ENCODE assay signal across 21 cellular contexts in genomic region chr11:58318532-58318931, GRCh38. TPM values are rescaled to one million over a fixed set of nuclear protein-coding genes. Genes with fewer than 3 reads are reported as not detected.
"Had no signal": no experiment of that assay in that cellular context is flagged by ENCODE, and none has a peak within 500 bp of the region (broad histone marks: within the 10 kb centered on the region; RNA-seq: fewer than 3 reads in every experiment).

No MANE protein-coding gene starts in this region.

- H3K9me3 ChIP-seq: body of pancreas, esophagus muscularis mucosa, suprapubic skin, upper lobe of left lung had no signal

- ATAC-seq: activated CD8-positive, alpha-beta T cell treated with anti-CD3 and anti-CD28 coated beads for 36 hours; body of pancreas; left ventricle myocardium superior; sciatic nerve had no signal

- H2AFZ ChIP-seq: hepatocyte had no signal

- H3K4me3 Mint-ChIP-seq: activated CD8-positive, alpha-beta T cell treated with anti-CD3 and anti-CD28 coated beads for 36 hours; activated naive CD4-positive, alpha-beta T cell treated with anti-CD3 and anti-CD28 coated beads for 36 hours; nephron had no signal

- H3K4me2 ChIP-seq: hepatocyte had no signal

- H3K79me2 ChIP-seq: hepatocyte had no signal

- H3K36me3 ChIP-seq: esophagus muscularis mucosa, suprapubic skin, upper lobe of left lung had no signal

- H3K4me3 ChIP-seq: body of pancreas, dorsolateral prefrontal cortex, esophagus muscularis mucosa, hepatocyte, suprapubic skin, upper lobe of left lung had no signal

- H3K4me1 Mint-ChIP-seq: nephron had no signal

- DNase-seq: activated CD4-positive, alpha-beta T cell treated with anti-CD3 and anti-CD28 coated beads for 4 hours; activated CD8-positive, alpha-beta memory T cell treated with anti-CD3 and anti-CD28 coated beads, Interleukin-2, amount 50 U/mL, for 48 hours; activated CD8-positive, alpha-beta T cell treated with anti-CD3 and anti-CD28 coated beads for 36 hours; activated naive CD4-positive, alpha-beta T cell treated with anti-CD3 and anti-CD28 coated beads for 36 hours; body of pancreas; dorsolateral prefrontal cortex; left ventricle myocardium superior; mesendoderm; stimulated activated CD4-positive, alpha-beta T cell treated with anti-CD3 and anti-CD28 coated beads, Interleukin-12 subunit alpha, Interleukin-12 subunit beta, amount 100 ng/mL, for 4 hours; stimulated activated naive CD4-positive, alpha-beta T cell treated with Interleukin-2 at 50 U/mL for 16 hours; T-helper 1 cell; upper lobe of left lung had no signal

- H3K9me3 Mint-ChIP-seq: activated CD8-positive, alpha-beta T cell treated with anti-CD3 and anti-CD28 coated beads for 36 hours; activated naive CD4-positive, alpha-beta T cell treated with anti-CD3 and anti-CD28 coated beads for 36 hours had no signal

- H3K27ac ChIP-seq: body of pancreas, dorsolateral prefrontal cortex, esophagus muscularis mucosa, hepatocyte, suprapubic skin, upper lobe of left lung had no signal

- H3K4me1 ChIP-seq: body of pancreas, esophagus muscularis mucosa, suprapubic skin, upper lobe of left lung had no signal

- H3K27me3 ChIP-seq: body of pancreas, dorsolateral prefrontal cortex, hepatocyte, suprapubic skin, upper lobe of left lung had no signal

- H3K27ac Mint-ChIP-seq: activated CD8-positive, alpha-beta T cell treated with anti-CD3 and anti-CD28 coated beads for 36 hours; activated naive CD4-positive, alpha-beta T cell treated with anti-CD3 and anti-CD28 coated beads for 36 hours; nephron had no signal

RNA-seq across cellular contexts. Expression of gene OR5B17, which starts 40.3 kb away (rescaled TPM):
- total RNA-seq: activated CD8-positive, alpha-beta T cell treated with anti-CD3 and anti-CD28 coated beads for 36 hours; activated naive CD4-positive, alpha-beta T cell treated with anti-CD3 and anti-CD28 coated beads for 36 hours; body of pancreas; cerebellum; dorsolateral prefrontal cortex; esophagus muscularis mucosa; hepatocyte; kidney epithelial cell; left ventricle myocardium superior; osteocyte; pulmonary artery endothelial cell; sciatic nerve; suprapubic skin; upper lobe of left lung had no signal
- polyA plus RNA-seq: hepatocyte had no signal

RNA-seq across cellular contexts. Expression of gene OR10W1, which starts 50.5 kb away (rescaled TPM):
- total RNA-seq: activated CD8-positive, alpha-beta T cell treated with anti-CD3 and anti-CD28 coated beads for 36 hours; activated naive CD4-positive, alpha-beta T cell treated with anti-CD3 and anti-CD28 coated beads for 36 hours; body of pancreas; cerebellum; dorsolateral prefrontal cortex; esophagus muscularis mucosa; hepatocyte; kidney epithelial cell; left ventricle myocardium superior; osteocyte; pulmonary artery endothelial cell; sciatic nerve; suprapubic skin; upper lobe of left lung had no signal
- polyA plus RNA-seq: hepatocyte had no signal
